Comparison of ENCODE assay signal across 8 cellular contexts in genomic region chr20:64088586-64088985, GRCh38. TPM values are rescaled to one million over a fixed set of nuclear protein-coding genes. Genes with fewer than 3 reads are reported as not detected.
DNase-seq lines count a peak whose midpoint lies in the region; FAIRE-seq and TF ChIP-seq lines count a peak whose summit lies in the region.
"Not testable (repeated sequence)": the region's sequence is repeated elsewhere in the genome, so short reads cannot be mapped to it uniquely, and the experiment has no call there.
"Had no signal": no experiment of that assay in that cellular context is flagged by ENCODE, and none has a peak within 500 bp of the region (broad histone marks: within the 10 kb centered on the region; RNA-seq: fewer than 3 reads in every experiment).

No MANE protein-coding gene starts in this region.

- H3K4ac ChIP-seq in mesendoderm (ENCODE audit: low read depth, low read length) = not testable (repeated sequence)

- not testable (repeated sequence) for H3K4me2 ChIP-seq in mesendoderm (ENCODE audit: low read length)

- not testable (repeated sequence) for DNase-seq in GM12892 (ENCODE audit: insufficient read length); glutamatergic neuron; mesendoderm; urothelium cell line (ENCODE audit: low spot score)
- DNase-seq in caudate nucleus (lab: John Stamatoyannopoulos, UW) = peak in 1 of 61 donors; percentile 15

- not testable (repeated sequence) for H3K4me3 ChIP-seq in mesendoderm (ENCODE audit: low read length)

- not testable (repeated sequence) for H3K18ac ChIP-seq in mesendoderm (ENCODE audit: low read length)

- TF ChIP-seq CTCF in glutamatergic neuron (IDR thresholded peaks at IDR 0.05; ENCODE audit: partially characterized antibody, unreplicated experiment) = not testable (repeated sequence)

- H3K4me1 ChIP-seq in mesendoderm (ENCODE audit: control insufficient read depth, low read depth, low read length) = not testable (repeated sequence)

- H3K27me3 Mint-ChIP-seq in glutamatergic neuron (ENCODE audit: unreplicated experiment) = peaks cover 33% of the 10 kb centered on the region

- H3K56ac ChIP-seq in mesendoderm (ENCODE audit: low read length) = peak overlapping the region; percentile 25

- H3K4me3 Mint-ChIP-seq in glutamatergic neuron (ENCODE audit: unreplicated experiment) = not testable (repeated sequence)

- not testable (repeated sequence) for H3K79me1 ChIP-seq in mesendoderm (ENCODE audit: low read length)

- peaks cover 19% of the 10 kb centered on the region for H3K27me3 ChIP-seq in mesendoderm (ENCODE audit: insufficient read depth, low read length, poor library complexity)

- H2AK5ac ChIP-seq in mesendoderm (ENCODE audit: low read length) = not testable (repeated sequence)

- not testable (repeated sequence) for H3K23ac ChIP-seq in mesendoderm (ENCODE audit: low read length)

- not testable (repeated sequence) for H3K36me3 ChIP-seq in mesendoderm (ENCODE audit: control insufficient read depth, insufficient read depth, low read length)

- not testable (repeated sequence) for H4K8ac ChIP-seq in mesendoderm (ENCODE audit: low read depth, low read length)

- not testable (repeated sequence) for H2BK5ac ChIP-seq in mesendoderm (ENCODE audit: low read length)

- H3K79me2 ChIP-seq in mesendoderm (ENCODE audit: control insufficient read depth, insufficient read depth, low read length) = not testable (repeated sequence)

- H3K36me3 Mint-ChIP-seq in glutamatergic neuron (ENCODE audit: unreplicated experiment) = peaks cover 16% of the 10 kb centered on the region

- not testable (repeated sequence) for H2BK120ac ChIP-seq in mesendoderm (ENCODE audit: low read depth, low read length)

- not testable (repeated sequence) for H4K5ac ChIP-seq in mesendoderm (ENCODE audit: low read length)

- FAIRE-seq in GM12892 (lab: Jason Lieb, UNC) (peak; percentile 83), urothelium cell line (lab: Jason Lieb, UNC) (peak; percentile 99)

- TF ChIP-seq POLR2A in GM12892 (IDR thresholded peaks at IDR 0.05; ENCODE audit: low read depth, low read length) = not testable (repeated sequence)

- H3K27ac ChIP-seq in angular gyrus (ENCODE audit: low read depth, low read length) = peak overlapping the region; percentile 97
- H3K27ac ChIP-seq in caudate nucleus (ENCODE audit: low read depth, low read length) = peak overlapping the region; percentile 90
- not testable (repeated sequence) for H3K27ac ChIP-seq in mesendoderm (ENCODE audit: low read depth, low read length)

- peak overlapping the region; percentile 7 for H3K27ac Mint-ChIP-seq in glutamatergic neuron (ENCODE audit: unreplicated experiment)

- H2BK15ac ChIP-seq in mesendoderm (replicated peaks; ENCODE audit: low read depth) = not testable (repeated sequence)

- H3K4me1 Mint-ChIP-seq in glutamatergic neuron (ENCODE audit: low read depth, unreplicated experiment) = peaks cover 19% of the 10 kb centered on the region

- peaks cover 32% of the 10 kb centered on the region for H3K9me3 Mint-ChIP-seq in glutamatergic neuron (ENCODE audit: unreplicated experiment)

- H3K9ac ChIP-seq in mesendoderm (ENCODE audit: low read length) = not testable (repeated sequence)

RNA-seq across cellular contexts. Expression of gene LKAAEAR1, which starts 4.4 kb away (rescaled TPM):
- not detected for polyA plus RNA-seq in GM12892 (2012; ENCODE audit: missing spikeins)
- total RNA-seq in glutamatergic neuron (ENCODE audit: unreplicated experiment) = not detected
- 0.14 TPM for polyA plus RNA-seq in mesendoderm (2013, experiment 1 of 2)
- 0.04 TPM for polyA plus RNA-seq in mesendoderm (2013, experiment 2 of 2)
- total RNA-seq: Caco-2 had no signal

RNA-seq across cellular contexts. Expression of gene OPRL1, which starts 8.7 kb away (rescaled TPM):
- 0.23 TPM for polyA plus RNA-seq in GM12892 (2012; ENCODE audit: missing spikeins)
- total RNA-seq in glutamatergic neuron (ENCODE audit: unreplicated experiment) = 2.9 TPM
- polyA plus RNA-seq in mesendoderm (2013, experiment 1 of 2) = 0.07 TPM
- 0.10 TPM for polyA plus RNA-seq in mesendoderm (2013, experiment 2 of 2)

RNA-seq across cellular contexts. Expression of gene RGS19, which starts 9.3 kb away (rescaled TPM):
- 14.0 TPM for polyA plus RNA-seq in GM12892 (2012; ENCODE audit: missing spikeins)
- 4.4 TPM for total RNA-seq in glutamatergic neuron (ENCODE audit: unreplicated experiment)
- polyA plus RNA-seq in mesendoderm (2013, experiment 1 of 2) = 11.2 TPM
- polyA plus RNA-seq in mesendoderm (2013, experiment 2 of 2) = 10.0 TPM

RNA-seq across cellular contexts. Expression of gene NPBWR2, which starts 18.8 kb away (rescaled TPM):
- polyA plus RNA-seq in GM12892 (2012; ENCODE audit: missing spikeins) = not detected
- not detected for total RNA-seq in glutamatergic neuron (ENCODE audit: unreplicated experiment)
- not detected for polyA plus RNA-seq in mesendoderm (2013, experiment 1 of 2)
- not detected for polyA plus RNA-seq in mesendoderm (2013, experiment 2 of 2)
- total RNA-seq: Caco-2; CD8-positive, alpha-beta memory T cell had no signal
- polyA plus RNA-seq: CD8-positive, alpha-beta memory T cell had no signal

RNA-seq across cellular contexts. Expression of gene TCEA2, which starts 25.6 kb away (rescaled TPM):
- 10.4 TPM for polyA plus RNA-seq in GM12892 (2012; ENCODE audit: missing spikeins)
- total RNA-seq in glutamatergic neuron (ENCODE audit: unreplicated experiment) = 102 TPM
- 29.9 TPM for polyA plus RNA-seq in mesendoderm (2013, experiment 1 of 2)
- 30.7 TPM for polyA plus RNA-seq in mesendoderm (2013, experiment 2 of 2)
